8 cellular contexts compared by ENCODE assay signal in genomic region chr3:154324919-154325318, GRCh38. TPM values are rescaled to one million over a fixed set of nuclear protein-coding genes. Genes with fewer than 3 reads are reported as not detected.
DNase-seq lines count a peak whose midpoint lies in the region; ATAC-seq and TF ChIP-seq lines count a peak whose summit lies in the region.

No MANE protein-coding gene starts in this region.

- TF ChIP-seq CTCF in heart right ventricle (IDR thresholded peaks at IDR 0.05) (no peak), thyroid gland (IDR thresholded peaks at IDR 0.05) (no peak)

- no peak for TF ChIP-seq POLR2A in thyroid gland (IDR thresholded peaks at IDR 0.05)

- DNase-seq in heart right ventricle (no peak), left cardiac atrium (no peak), left kidney (ENCODE audit: low read depth, low spot score) (peak; percentile 25), thyroid gland (no peak), LoVo (ENCODE audit: low spot score) (no peak), HPDE6-E6E7 (ENCODE audit: extremely low spot score) (no peak), nucleus accumbens (lab: John Stamatoyannopoulos, UW) (no peak)
- DNase-seq in activated naive CD4-positive, alpha-beta T cell treated with anti-CD3 and anti-CD28 coated beads, Interleukin-2, amount 50 U/mL, for 72 hours (ENCODE audit: low spot score in 2 of 2): no peak

- peak overlapping the region; percentile 97 to 99 for H3K27ac Mint-ChIP-seq in activated naive CD4-positive, alpha-beta T cell treated with anti-CD3 and anti-CD28 coated beads, Interleukin-2, amount 50 U/mL, for 72 hours

- H3K4me1 ChIP-seq in heart right ventricle (peaks cover 0 to 46% (median 36%) of the 10 kb centered on the region in 9 donors), thyroid gland (peaks cover 25 to 29% of the 10 kb centered on the region in 2 donors)

- H3K4me3 ChIP-seq in heart right ventricle (peak overlapping the region in 9 of 10 donors; percentile 63 to 79 (median 76)), thyroid gland (replicated peaks in 1 of 3) (peak overlapping the region; percentile 21 to 74 (median 73))

- H3K36me3 Mint-ChIP-seq in activated naive CD4-positive, alpha-beta T cell treated with anti-CD3 and anti-CD28 coated beads, Interleukin-2, amount 50 U/mL, for 72 hours: peaks cover 10 to 26% of the 10 kb centered on the region in 2 donors

- H3K36me3 ChIP-seq in heart right ventricle: no peaks in the 10 kb centered on the region
- no peaks in the 10 kb centered on the region for H3K36me3 ChIP-seq in thyroid gland

- H3K27me3 ChIP-seq in heart right ventricle (peaks cover 0 to 2% (median 0%) of the 10 kb centered on the region in 7 donors), thyroid gland (no peaks in the 10 kb centered on the region)

- 85 to 91% methylated on average over 3 of the region's 3 CpGs for whole genome bisulfite sequencing in heart right ventricle, 2 donors
- WGBS in thyroid gland, 2 donors: 78 to 84% methylated on average over 3 of the region's 3 CpGs

- intact Hi-C loops in heart right ventricle (cut with DNase I) (no loop called here), left cardiac atrium (cut with DNase I) (no loop called here), thyroid gland (cut with DNase I) (no loop called here)

- H3K9me3 ChIP-seq in heart right ventricle (no peaks in the 10 kb centered on the region), thyroid gland (no peaks in the 10 kb centered on the region)

- H3K27ac ChIP-seq in heart right ventricle (peak overlapping the region; percentile 63 to 95 (median 87)), thyroid gland (peak overlapping the region; percentile 59 to 93 (median 82))

- H3K9me3 Mint-ChIP-seq in activated naive CD4-positive, alpha-beta T cell treated with anti-CD3 and anti-CD28 coated beads, Interleukin-2, amount 50 U/mL, for 72 hours: peaks cover 5 to 7% of the 10 kb centered on the region in 2 donors

- ATAC-seq in heart right ventricle: peak in 1 of 8 donors; percentile 16
- ATAC-seq in left cardiac atrium: no peak
- no peak for ATAC-seq in activated naive CD4-positive, alpha-beta T cell treated with anti-CD3 and anti-CD28 coated beads, Interleukin-2, amount 50 U/mL, for 72 hours

RNA-seq across cellular contexts. Expression of gene DHX36, which starts 0.6 kb away (rescaled TPM):
- 10 to 100 TPM; 35.5 to 51.2 (median 41.2) TPM for total RNA-seq in heart right ventricle
- polyA plus RNA-seq in heart right ventricle: 10 to 100 TPM; 22.3 to 23.3 TPM
- total RNA-seq in left cardiac atrium: 10 to 100 TPM; 31.4 to 54.2 TPM
- total RNA-seq in activated naive CD4-positive, alpha-beta T cell treated with anti-CD3 and anti-CD28 coated beads, Interleukin-2, amount 50 U/mL, for 72 hours: 10 to 100 TPM; 67.3 to 85.5 TPM
- total RNA-seq in thyroid gland: 100 to 1,000 TPM in 1 of 4 donors, 10 to 100 TPM in 3; 57.2 to 106 (median 70.9) TPM
